In the genomic region with DNA sequence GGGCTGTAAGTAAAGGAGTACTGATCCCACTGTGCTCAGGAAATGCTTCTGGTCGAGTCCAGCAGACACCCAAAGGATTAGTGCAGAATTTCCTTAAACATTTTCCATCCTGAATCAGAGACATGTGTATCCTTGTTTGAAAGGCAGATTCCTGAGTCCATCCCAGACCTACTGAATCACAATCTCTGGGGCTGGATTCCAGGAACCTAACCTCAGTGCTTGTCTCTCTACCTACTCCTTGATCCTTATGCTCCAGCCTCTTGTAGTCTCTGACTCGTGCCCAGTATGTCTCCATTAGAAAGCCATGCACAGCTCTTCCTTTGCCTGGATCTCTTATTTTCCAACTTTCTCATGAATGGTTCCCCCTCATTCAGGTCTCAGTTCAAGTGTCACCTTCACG, we compare ENCODE assay signal across 1 cellular context.
TF ChIP-seq lines count a peak whose summit lies in the region.

No MANE protein-coding gene starts in this region.

TF ChIP-seq in GM23338, 12 proteins besides CTCF, POLR2A, EP300 and RAD21:
- TF ChIP-seq EZH2phosphoT487 (IDR thresholded peaks at IDR 0.05; ENCODE audit: unreplicated experiment), result no peak
